ENCODE assay signal across 29 cellular contexts in genomic region chr2:240769096-240769495, GRCh38. TPM values are rescaled to one million over a fixed set of nuclear protein-coding genes. Genes with fewer than 3 reads are reported as not detected.
"Had no signal": no experiment of that assay in that cellular context is flagged by ENCODE, and none has a peak within 500 bp of the region (broad histone marks: within the 10 kb centered on the region; RNA-seq: fewer than 3 reads in every experiment).

No MANE protein-coding gene starts in this region.

- H3K4me1 Mint-ChIP-seq: immature natural killer cell; mesothelial cell of epicardium; naive B cell; natural killer cell; neural progenitor cell; stimulated activated memory B cell treated with anti-CD40 and anti-IgM and Interleukin-4, amounts not matched to agents 10 μg/mL and 1 μg/mL and 100 μg/mL, for 72 hours; stimulated activated naive CD8-positive, alpha-beta T cell treated with anti-CD3 and anti-CD28 coated beads, Interleukin-15, amount 100 ng/mL, for 72 hours had no signal

- H3K4me3 ChIP-seq: left lung, lower lobe of right lung, neural progenitor cell, ovary, right atrium auricular region, right lobe of liver, smooth muscle cell, thoracic aorta, tibial artery, upper lobe of right lung had no signal

- DNase-seq: immature natural killer cell; kidney; left colon; left lung; lower lobe of right lung; mammary epithelial cell; mesendoderm; naive B cell; natural killer cell; nephron progenitor cell; ovary; right lobe of liver; stimulated activated CD4-positive, alpha-beta T cell treated with anti-CD3 and anti-CD28 coated beads, Interleukin-1b, Interleukin-23, amount 100 ng/mL, for 48 hours; stimulated activated CD4-positive, alpha-beta T cell treated with anti-CD3 and anti-CD28 coated beads, Interleukin-2, amount 100 ng/mL, for 48 hours; stimulated activated CD4-positive, alpha-beta T cell treated with anti-CD3 and anti-CD28 coated beads, Interleukin-4, amount 100 ng/mL, for 4 hours; stimulated activated CD8-positive, alpha-beta memory T cell treated with anti-CD3 and anti-CD28 coated beads, Interleukin-4, amount 100 ng/mL, for 48 hours; stimulated activated naive CD4-positive, alpha-beta T cell treated with Interleukin-2 at 50 U/mL for 16 hours; stimulated activated naive CD8-positive, alpha-beta T cell treated with anti-CD3 and anti-CD28 coated beads, Interleukin-15, amount 100 ng/mL, for 72 hours; tibial artery; trophoblast cell; upper lobe of right lung had no signal

- H3K36me3 Mint-ChIP-seq: immature natural killer cell; mesothelial cell of epicardium; naive B cell; natural killer cell; stimulated activated memory B cell treated with anti-CD40 and anti-IgM and Interleukin-4, amounts not matched to agents 10 μg/mL and 1 μg/mL and 100 μg/mL, for 72 hours had no signal

- H3K4me1 ChIP-seq: left lung, lower lobe of right lung, neural progenitor cell, right atrium auricular region, right lobe of liver, tibial artery, upper lobe of right lung had no signal

- H3K27ac Mint-ChIP-seq: immature natural killer cell; mesothelial cell of epicardium; naive B cell; natural killer cell; nephron progenitor cell; progenitor cell of endocrine pancreas; stimulated activated memory B cell treated with anti-CD40 and anti-IgM and Interleukin-4, amounts not matched to agents 10 μg/mL and 1 μg/mL and 100 μg/mL, for 72 hours; stimulated activated naive CD8-positive, alpha-beta T cell treated with anti-CD3 and anti-CD28 coated beads, Interleukin-15, amount 100 ng/mL, for 72 hours had no signal

- H2AFZ ChIP-seq: neural progenitor cell had no signal

- H3K27ac ChIP-seq: left lung, lower lobe of right lung, neural progenitor cell, ovary, right atrium auricular region, right lobe of liver, thoracic aorta, tibial artery, upper lobe of right lung had no signal

- H3K27me3 Mint-ChIP-seq: naive B cell; progenitor cell of endocrine pancreas; stimulated activated naive CD8-positive, alpha-beta T cell treated with anti-CD3 and anti-CD28 coated beads, Interleukin-15, amount 100 ng/mL, for 72 hours had no signal

- H3K9me3 Mint-ChIP-seq: immature natural killer cell; mesothelial cell of epicardium; naive B cell; natural killer cell; nephron progenitor cell; neural progenitor cell; stimulated activated memory B cell treated with anti-CD40 and anti-IgM and Interleukin-4, amounts not matched to agents 10 μg/mL and 1 μg/mL and 100 μg/mL, for 72 hours; stimulated activated naive CD8-positive, alpha-beta T cell treated with anti-CD3 and anti-CD28 coated beads, Interleukin-15, amount 100 ng/mL, for 72 hours had no signal

- H3K4me3 Mint-ChIP-seq: immature natural killer cell; mesothelial cell of epicardium; naive B cell; natural killer cell; nephron progenitor cell; neural progenitor cell; stimulated activated memory B cell treated with anti-CD40 and anti-IgM and Interleukin-4, amounts not matched to agents 10 μg/mL and 1 μg/mL and 100 μg/mL, for 72 hours; stimulated activated naive CD8-positive, alpha-beta T cell treated with anti-CD3 and anti-CD28 coated beads, Interleukin-15, amount 100 ng/mL, for 72 hours had no signal

- H3K36me3 ChIP-seq: left lung, lower lobe of right lung, neural progenitor cell, ovary, right atrium auricular region, right lobe of liver, thoracic aorta, tibial artery, upper lobe of right lung had no signal

- H3K27me3 ChIP-seq: left lung, neural progenitor cell, ovary, right atrium auricular region, right lobe of liver, upper lobe of right lung had no signal

- H3K9ac ChIP-seq: neural progenitor cell had no signal

- ATAC-seq: left colon; left lung; lower lobe of right lung; natural killer cell; right lobe of liver; stimulated activated memory B cell treated with anti-CD40 and anti-IgM and Interleukin-4, amounts not matched to agents 10 μg/mL and 1 μg/mL and 100 μg/mL, for 72 hours; stimulated activated naive CD8-positive, alpha-beta T cell treated with anti-CD3 and anti-CD28 coated beads, Interleukin-15, amount 100 ng/mL, for 72 hours; upper lobe of right lung had no signal

- H3K4me2 ChIP-seq: neural progenitor cell, smooth muscle cell had no signal

- H3K9me3 ChIP-seq: left lung, lower lobe of right lung, ovary, right atrium auricular region, right lobe of liver, thoracic aorta, tibial artery, upper lobe of right lung had no signal

RNA-seq across cellular contexts. Expression of gene KIF1A, which starts 50.9 kb away (rescaled TPM):
- total RNA-seq: mononuclear cell had no signal
- polyA plus RNA-seq: immature natural killer cell, mammary epithelial cell had no signal
